ENCODE assay signal across 9 cellular contexts in the genomic region with DNA sequence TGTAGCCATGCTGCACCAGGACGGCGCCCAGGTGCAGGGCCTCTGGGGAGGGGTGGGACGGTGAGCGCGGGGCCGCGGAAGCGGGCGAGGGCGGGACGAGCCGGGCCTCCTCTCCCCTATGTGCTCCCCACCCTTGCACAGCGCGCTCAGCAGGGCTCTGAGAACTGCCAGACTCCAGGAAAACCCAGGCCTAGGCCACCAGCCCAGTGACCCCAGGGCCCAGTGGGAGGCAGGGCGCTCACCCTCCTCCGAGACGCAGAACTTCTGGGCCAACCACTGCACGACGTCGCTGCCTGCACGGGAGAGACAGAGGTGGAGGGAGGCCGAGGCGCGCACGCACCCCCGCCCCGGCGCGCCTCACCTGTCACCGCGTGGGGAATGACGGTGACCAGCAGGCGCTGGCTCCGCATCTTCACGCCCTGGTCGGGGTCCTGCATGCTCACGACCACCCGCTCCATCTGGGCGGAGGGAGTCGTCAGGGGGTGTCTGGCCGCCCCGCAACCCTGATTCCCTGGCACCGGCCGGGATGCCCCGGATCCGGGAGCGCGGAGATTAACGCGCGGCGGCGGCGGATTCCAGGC. TPM values are rescaled to one million over a fixed set of nuclear protein-coding genes. Genes with fewer than 3 reads are reported as not detected.
DNase-seq lines count a peak whose midpoint lies in the region; ATAC-seq and TF ChIP-seq lines count a peak whose summit lies in the region.
"Had no signal": no experiment of that assay in that cellular context is flagged by ENCODE, and none has a peak within 500 bp of the region (broad histone marks: within the 10 kb centered on the region; RNA-seq: fewer than 3 reads in every experiment).

No MANE protein-coding gene starts in this region.

- POLR2A ChIA-PET in MCF 10A (lab: Yijun Ruan, JAX) (no interaction called here), RWPE1 (lab: Yijun Ruan, JAX; ENCODE audit: low non-redundant PET) (no interaction called here)

- TF ChIP-seq CTCF in MCF 10A (IDR thresholded peaks at IDR 0.05; ENCODE audit: unreplicated experiment) (no peak), lower lobe of right lung (IDR thresholded peaks at IDR 0.05) (no peak), vagina (IDR thresholded peaks at IDR 0.05) (no peak), RWPE1 (conservative IDR thresholded peaks at IDR 0.05; ENCODE audit: low read depth) (no peak)

- H3K4me3 ChIP-seq in lower lobe of right lung = peak overlapping the region; percentile 58
- peak overlapping the region; percentile 47 to 67 for H3K4me3 ChIP-seq in vagina

- H3K4me3 Mint-ChIP-seq in MCF 10A (ENCODE audit: unreplicated experiment) = no peak overlapping the region

- in situ Hi-C loops in T47D (cut with HindIII; ENCODE audit: low pct_unique_long_range_greater_than_20kb, low sequenced_read_pairs) = no loop called here

- no peak overlapping the region for H3K27ac ChIP-seq in caudate nucleus (ENCODE audit: low read depth, low read length)
- no peak overlapping the region for H3K27ac ChIP-seq in lower lobe of right lung
- H3K27ac ChIP-seq in vagina = no peak overlapping the region
- no peak overlapping the region for H3K27ac ChIP-seq in RWPE1

- intact Hi-C loops in MCF 10A (cut with micrococcal nuclease) (no loop called here), lower lobe of right lung (cut with DNase I) (no loop called here), vagina (cut with DNase I) (no loop called here)

- H3K36me3 ChIP-seq in lower lobe of right lung = no peaks in the 10 kb centered on the region
- H3K36me3 ChIP-seq in vagina = no peaks in the 10 kb centered on the region

- peak; percentile 43 to 73 for DNase-seq in T47D (ENCODE audit: low read depth in 1 of 2, low spot score in 1 of 2)
- DNase-seq in MCF 10A (ENCODE audit: unreplicated experiment) = no peak
- DNase-seq in caudate nucleus (lab: John Stamatoyannopoulos, UW) = peak in 31 of 61 donors; percentile 6 to 67 (median 28)
- no peak for DNase-seq in lower lobe of right lung
- no peak for DNase-seq in vagina (ENCODE audit: extremely low spot score in 2 of 2)
- no peak for DNase-seq in NCI-H2081 (lab: John Stamatoyannopoulos, UW)
- DNase-seq in RWPE1 (ENCODE audit: low spot score) = no peak
- no peak for DNase-seq in GOT3 (lab: John Stamatoyannopoulos, UW)

- H3K27me3 Mint-ChIP-seq in MCF 10A (ENCODE audit: insufficient read depth, unreplicated experiment) = no peaks in the 10 kb centered on the region

- no peak overlapping the region for H3K27ac Mint-ChIP-seq in MCF 10A (ENCODE audit: low read depth, unreplicated experiment)

- peaks cover 37% of the 10 kb centered on the region for H3K27me3 ChIP-seq in lower lobe of right lung (ENCODE audit: low read depth)
- H3K27me3 ChIP-seq in vagina = no peaks in the 10 kb centered on the region

- H3K4me1 ChIP-seq in lower lobe of right lung (peaks cover 8% of the 10 kb centered on the region), vagina (peaks cover 21% of the 10 kb centered on the region)

- no peaks in the 10 kb centered on the region for H3K9me3 ChIP-seq in lower lobe of right lung
- H3K9me3 ChIP-seq in vagina = no peaks in the 10 kb centered on the region

- H3K9me3 Mint-ChIP-seq in MCF 10A (ENCODE audit: unreplicated experiment) = no peaks in the 10 kb centered on the region

- CTCF ChIA-PET in MCF 10A (lab: Yijun Ruan, JAX) (no interaction called here), RWPE1 (lab: Yijun Ruan, JAX) (interaction anchor here (2.7 kb wide), 1 partner anchor 87 kb away, joined by 9 read pairs; no protein-coding TSS in a partner anchor)

- ATAC-seq in lower lobe of right lung = peak in 1 of 2 donors; percentile 15

- H3K4me1 Mint-ChIP-seq in MCF 10A (ENCODE audit: insufficient read depth, unreplicated experiment) = peaks cover 4% of the 10 kb centered on the region

- BruUV-seq in MCF 10A (replicated peaks; lab: Mats Ljungman, UMichigan) = no TSS peak

- H3K36me3 Mint-ChIP-seq in MCF 10A (ENCODE audit: insufficient read depth, unreplicated experiment) = no peaks in the 10 kb centered on the region

- no peak for TF ChIP-seq POLR2A in vagina (IDR thresholded peaks at IDR 0.05)

RNA-seq across cellular contexts. Expression of gene RGS11, which starts 0.6 kb away (rescaled TPM):
- 1.7 and 3.6 TPM in 2 replicates for total RNA-seq in MCF 10A (2022)
- 8.2 TPM for total RNA-seq in lower lobe of right lung
- total RNA-seq in vagina = 5.4 TPM

RNA-seq across cellular contexts. Expression of gene ARHGDIG, which starts 5.3 kb away (rescaled TPM):
- total RNA-seq in MCF 10A (2022) (not detected in 2 replicates), lower lobe of right lung (not detected), vagina (not detected)

RNA-seq across cellular contexts. Expression of gene PDIA2, which starts 7.8 kb away (rescaled TPM):
- total RNA-seq in MCF 10A (2022) (0.56 TPM in 1 of 2 replicates, not detected in the other), lower lobe of right lung (not detected), vagina (not detected)
- total RNA-seq: lung microvascular endothelial cell had no signal

RNA-seq across cellular contexts. Expression of gene FAM234A, which starts 40.5 kb away (rescaled TPM):
- total RNA-seq in MCF 10A (2022) (61.2 and 67.3 TPM in 2 replicates), lower lobe of right lung (51.7 TPM), vagina (23.3 TPM)

RNA-seq across cellular contexts. Expression of gene LUC7L, which starts 45.9 kb away (rescaled TPM):
- total RNA-seq in MCF 10A (2022) (58.9 and 74.1 TPM in 2 replicates), lower lobe of right lung (70.9 TPM), vagina (79.3 TPM)

Comparison
In these comparisons a context has a peak if more than half of its experiments do, and no peak if none do; other contexts are left out.
1. DNase-seq: peak in T47D (2 of 2) and caudate nucleus (31 of 61); none in MCF 10A (single experiment), lower lobe of right lung (single experiment), vagina (0 of 2), NCI-H2081 (0 of 2), RWPE1 (single experiment) and GOT3 (single experiment).